In genomic region chr12:56159482-56160105, GRCh38 we compare ENCODE assay signal across 8 cellular contexts. TPM values are rescaled to one million over a fixed set of nuclear protein-coding genes. Genes with fewer than 3 reads are reported as not detected.
DNase-seq lines count a peak whose midpoint lies in the region; ATAC-seq and TF ChIP-seq lines count a peak whose summit lies in the region.

No MANE protein-coding gene starts in this region.

- ATAC-seq in T-cell (replicated peaks in 1 of 4) (no peak), GM18907 (IDR thresholded peaks at IDR 0.05; ENCODE audit: unreplicated experiment) (no peak), GM19035 (IDR thresholded peaks at IDR 0.05; ENCODE audit: unreplicated experiment) (no peak)

- peaks cover 46 to 57% (median 56%) of the 10 kb centered on the region in 3 donors for H3K4me1 Mint-ChIP-seq in T-cell

- POLR2A ChIA-PET in T-cell (lab: Charles Lee): interaction anchor here (0.6 to 1.7 kb wide), 6 partner anchors 30 to 329 kb away, joined by 3 to 5 read pairs (median 3); partner anchors contain the start of genes ESYT1 (in 1 of the 2), RAB5B (in 1 of the 2), RNF41 (in 1 of the 2) and SMARCC2 (in 1 of the 2)

- peak overlapping the region; percentile 80 for H3K4me3 ChIP-seq in GM12865 (ENCODE audit: low read depth, low read length)
- peak overlapping the region; percentile 98 for H3K4me3 ChIP-seq in fibroblast of the aortic adventitia (ENCODE audit: low read depth, low read length)
- H3K4me3 ChIP-seq in retinal pigment epithelial cell (ENCODE audit: low read length): peak overlapping the region; percentile 99

- TF ChIP-seq CTCF in GM12865 (IDR thresholded peaks at IDR 0.05; ENCODE audit: insufficient read depth, low read depth, low read length, missing control alignments): no peak
- no peak for TF ChIP-seq CTCF in fibroblast of the aortic adventitia (IDR thresholded peaks at IDR 0.05; ENCODE audit: insufficient read depth, low read length)
- TF ChIP-seq CTCF in retinal pigment epithelial cell (conservative IDR thresholded peaks at IDR 0.05; ENCODE audit: low read depth, low read length): no peak

- no peaks in the 10 kb centered on the region for H3K27me3 Mint-ChIP-seq in T-cell

- DNase-seq in GM12865 (ENCODE audit: low read depth) (no peak), T-cell (no peak), fibroblast of the aortic adventitia (ENCODE audit: low read depth) (no peak), retinal pigment epithelial cell (ENCODE audit: low read depth) (no peak), RPMI8226 (no peak), posterior vena cava (ENCODE audit: low spot score) (no peak)

- intact Hi-C loops in posterior vena cava (cut with DNase I): loop anchor here in 1 of 2 donors (2.0 kb wide), 1 partner anchor 35 kb away; no protein-coding TSS in a partner anchor

- H3K9me3 Mint-ChIP-seq in T-cell: no peaks in the 10 kb centered on the region

- peaks cover 41% of the 10 kb centered on the region for H3K36me3 Mint-ChIP-seq in T-cell

- H3K4me3 Mint-ChIP-seq in T-cell: peak overlapping the region; percentile 89 to 99 (median 97)

- CTCF ChIA-PET in T-cell (lab: Charles Lee): interaction anchor here in 1 of 2 donors (0.5 to 3.0 kb wide), 5 partner anchors 8 to 128 kb away, joined by 3 to 10 read pairs (median 5); partner anchors contain the start of genes ESYT1, MYL6B, SMARCC2 and ZC3H10

- peak overlapping the region; percentile 94 to 98 for H3K27ac Mint-ChIP-seq in T-cell

RNA-seq across cellular contexts. Expression of gene MYL6, which starts 1.4 kb away (rescaled TPM):
- 100 to 1,000 TPM; 506 to 663 (median 569) TPM for total RNA-seq in T-cell
- 1,047 and 1,209 TPM in 2 replicates for total RNA-seq in fibroblast of the aortic adventitia (ENCODE audit: low replicate concordance)
- total RNA-seq in posterior vena cava: 1,000 to 10,000 TPM; 3,219 to 3,986 TPM

RNA-seq across cellular contexts. Expression of gene MYL6B, which starts 7.2 kb away (rescaled TPM):
- total RNA-seq in T-cell (10 to 100 TPM in 1 of 5 donors, 1 to 10 TPM in 4; 5.9 to 12.4 (median 7.7) TPM), fibroblast of the aortic adventitia (ENCODE audit: low replicate concordance) (74.2 and 125 TPM in 2 replicates), posterior vena cava (10 to 100 TPM; 32.9 to 35.7 TPM)

RNA-seq across cellular contexts. Expression of gene SMARCC2, which starts 29.7 kb away (rescaled TPM):
- total RNA-seq in T-cell (100 to 1,000 TPM; 135 to 160 (median 159) TPM), fibroblast of the aortic adventitia (ENCODE audit: low replicate concordance) (69.4 and 222 TPM in 2 replicates), posterior vena cava (10 to 100 TPM; 81.0 to 93.9 TPM)

RNA-seq across cellular contexts. Expression of gene ESYT1, which starts 31.5 kb away (rescaled TPM):
- total RNA-seq in T-cell (100 to 1,000 TPM; 181 to 298 (median 276) TPM), fibroblast of the aortic adventitia (ENCODE audit: low replicate concordance) (207 and 267 TPM in 2 replicates), posterior vena cava (100 to 1,000 TPM; 113 to 120 TPM)

RNA-seq across cellular contexts. Expression of gene ZC3H10, which starts 41.5 kb away (rescaled TPM):
- total RNA-seq in T-cell (10 to 100 TPM in 3 of 5 donors, 1 to 10 TPM in 2; 8.4 to 15.1 (median 11.4) TPM), fibroblast of the aortic adventitia (ENCODE audit: low replicate concordance) (5.9 and 7.3 TPM in 2 replicates), posterior vena cava (1 to 10 TPM; 7.9 to 8.0 TPM)
